Comparison of ENCODE assay signal across 21 cellular contexts in the genomic region with DNA sequence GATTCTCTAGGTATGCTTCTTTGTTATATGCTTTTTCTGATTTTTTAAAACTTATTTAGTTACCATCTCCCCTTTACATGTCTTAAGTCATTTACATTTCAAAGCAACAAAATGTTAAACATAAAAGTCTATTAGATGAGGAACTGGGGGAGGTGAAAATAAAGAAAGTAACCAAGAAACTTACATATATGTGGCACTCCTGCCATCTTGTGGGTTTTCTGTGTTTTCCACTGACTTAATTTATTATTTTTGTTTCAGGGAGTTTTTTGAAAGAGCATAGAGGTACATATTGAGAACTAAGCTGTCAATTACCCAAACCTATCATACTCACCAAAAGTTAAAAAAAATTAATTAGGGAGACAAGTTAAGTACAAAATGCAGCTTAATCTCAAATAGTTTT.
DNase-seq lines count a peak whose midpoint lies in the region; ATAC-seq and TF ChIP-seq lines count a peak whose summit lies in the region.
"Had no signal": no experiment of that assay in that cellular context is flagged by ENCODE, and none has a peak within 500 bp of the region (broad histone marks: within the 10 kb centered on the region; RNA-seq: fewer than 3 reads in every experiment).

No MANE protein-coding gene starts in this region.

- peaks cover 0 to 3% (median 0%) of the 10 kb centered on the region in 45 donors for H3K27me3 ChIP-seq in dorsolateral prefrontal cortex
- H3K27me3 ChIP-seq: body of pancreas, sigmoid colon, tibial artery had no signal

- H3K36me3 ChIP-seq in mucosa of descending colon (ENCODE audit: low read depth): no peaks in the 10 kb centered on the region
- H3K36me3 ChIP-seq: sigmoid colon, tibial artery had no signal

- no peak overlapping the region for H3K27ac Mint-ChIP-seq in naive B cell

- TF ChIP-seq CTCF in dorsolateral prefrontal cortex (IDR thresholded peaks at IDR 0.05 in 54 of 56, conservative IDR thresholded peaks at IDR 0.05 in 2 of 56; ENCODE audit: low read depth in 1 of 56, partially characterized antibody in 56 of 56) (peak in 43 of 56 donors; percentile 18 to 72 (median 42)), mucosa of descending colon (IDR thresholded peaks at IDR 0.05) (no peak)

- H3K4me1 Mint-ChIP-seq in naive B cell: peaks cover 21 to 47% (median 33%) of the 10 kb centered on the region in 3 donors

- no peak overlapping the region for H3K27ac ChIP-seq in dorsolateral prefrontal cortex
- H3K27ac ChIP-seq: A549, body of pancreas, HL-60, sigmoid colon, tibial artery had no signal

- H3K36me3 Mint-ChIP-seq in naive B cell: peaks cover 16 to 33% of the 10 kb centered on the region in 2 donors

- no peaks in the 10 kb centered on the region for H3K4me1 ChIP-seq in mucosa of descending colon (ENCODE audit: low read depth)
- H3K4me1 ChIP-seq: A549, body of pancreas, sigmoid colon, tibial artery had no signal

- DNase-seq in NCI-H1105 treated with DMSO at 0.1 percent for 48 hours (lab: John Stamatoyannopoulos, UW): peak; percentile 15
- DNase-seq in NCI-H1105 (lab: John Stamatoyannopoulos, UW): no peak
- DNase-seq in NCI-H69 (lab: John Stamatoyannopoulos, UW): peak; percentile 59
- DNase-seq in dorsolateral prefrontal cortex: no peak
- DNase-seq in naive B cell: peak; percentile 53
- no peak for DNase-seq in AG08395 (ENCODE audit: low spot score)
- no peak for DNase-seq in mucosa of descending colon
- DNase-seq: activated gamma-delta T cell; body of pancreas; Calu3; foreskin melanocyte; Karpas-422; mesenchymal stem cell; NCI-H2171; sigmoid colon; stimulated activated CD4-positive, alpha-beta T cell treated with anti-CD3 and anti-CD28 coated beads, Interleukin-2, amount 100 ng/mL, for 48 hours; SW 1271; tibial artery had no signal

- ATAC-seq in naive B cell (ENCODE audit: low read depth in 2 of 2) (peak; percentile 41 to 63), mucosa of descending colon (no peak), HG02973 (IDR thresholded peaks at IDR 0.05; ENCODE audit: unreplicated experiment) (no peak)
- ATAC-seq: A549, body of pancreas had no signal

- peak overlapping the region in 1 of 8 donors; percentile 43 for H3K4me3 Mint-ChIP-seq in naive B cell

- H3K9me3 ChIP-seq in mucosa of descending colon: peaks cover 43% of the 10 kb centered on the region
- H3K9me3 ChIP-seq: A549, body of pancreas had no signal

- no peak overlapping the region for H3K4me3 ChIP-seq in dorsolateral prefrontal cortex
- no peak overlapping the region for H3K4me3 ChIP-seq in mucosa of descending colon
- H3K4me3 ChIP-seq: A549, body of pancreas, sigmoid colon, tibial artery had no signal

- H3K27me3 Mint-ChIP-seq in naive B cell: no peaks in the 10 kb centered on the region

- intact Hi-C loops in dorsolateral prefrontal cortex (cut with DNase I) (no loop called here), mucosa of descending colon (cut with DNase I, micrococcal nuclease) (no loop called here)

- H3K9me3 Mint-ChIP-seq in naive B cell: peaks cover 15 to 45% (median 34%) of the 10 kb centered on the region in 7 donors

Comparison
In these comparisons a context has a peak if more than half of its experiments do, and no peak if none do; other contexts are left out.
1. DNase-seq: peak in NCI-H1105 treated with DMSO at 0.1 percent for 48 hours (single experiment), NCI-H69 (single experiment) and naive B cell (single experiment); none in NCI-H1105 (single experiment), dorsolateral prefrontal cortex (0 of 10), AG08395 (single experiment) and mucosa of descending colon (0 of 3).
2. ATAC-seq: peak in naive B cell (2 of 2); none in mucosa of descending colon (single experiment) and HG02973 (single experiment).